Comparison of ENCODE assay signal across 17 cellular contexts in genomic region chr7:3915337-3915865, GRCh38.
DNase-seq lines count a peak whose midpoint lies in the region; ATAC-seq and FAIRE-seq lines count a peak whose summit lies in the region.
"Had no signal": no experiment of that assay in that cellular context is flagged by ENCODE, and none has a peak within 500 bp of the region (broad histone marks: within the 10 kb centered on the region; RNA-seq: fewer than 3 reads in every experiment).

No MANE protein-coding gene starts in this region.

- H3K9me3 Mint-ChIP-seq in activated naive CD4-positive, alpha-beta T cell treated with anti-CD3 and anti-CD28 coated beads for 36 hours, result no peaks in the 10 kb centered on the region
- no peaks in the 10 kb centered on the region for H3K9me3 Mint-ChIP-seq in memory B cell

- H3K27me3 Mint-ChIP-seq in activated naive CD4-positive, alpha-beta T cell treated with anti-CD3 and anti-CD28 coated beads for 36 hours (ENCODE audit: low read depth), result no peaks in the 10 kb centered on the region
- H3K27me3 Mint-ChIP-seq in memory B cell, result peaks cover 22% of the 10 kb centered on the region

- CTCF ChIA-PET in activated naive CD4-positive, alpha-beta T cell treated with anti-CD3 and anti-CD28 coated beads for 36 hours (lab: Charles Lee), result no interaction called here

- no peaks in the 10 kb centered on the region for H3K9me3 ChIP-seq in SK-N-MC (ENCODE audit: low read depth, low read length)

- peak; percentile 51 for ATAC-seq in memory B cell (ENCODE audit: low read depth)
- ATAC-seq in HG03469 (IDR thresholded peaks at IDR 0.05; ENCODE audit: unreplicated experiment), result no peak
- ATAC-seq in HG03095 (IDR thresholded peaks at IDR 0.05; ENCODE audit: unreplicated experiment), result no peak
- ATAC-seq in HG03571 (IDR thresholded peaks at IDR 0.05; ENCODE audit: unreplicated experiment), result no peak
- ATAC-seq: HCT116 had no signal

- FAIRE-seq in urothelium cell line (lab: Jason Lieb, UNC), result peak; percentile 79
- FAIRE-seq: G401.6, GM12892 had no signal

- peak; percentile 22 for DNase-seq in activated naive CD4-positive, alpha-beta T cell treated with anti-CD3 and anti-CD28 coated beads for 36 hours
- no peak for DNase-seq in activated naive CD4-positive, alpha-beta T cell treated with anti-CD3 and anti-CD28 coated beads, Interleukin-2, amount 50 U/mL, for 16 hours
- DNase-seq in SK-N-MC (ENCODE audit: low read depth, low spot score) (no peak), memory B cell (ENCODE audit: low spot score in 2 of 2) (no peak), urothelium cell line (ENCODE audit: low spot score) (no peak)
- DNase-seq: DMS79 treated with DMSO at 0.1 percent for 48 hours; KG1; NCI-H1092 treated with DMSO at 0.1 percent for 48 hours; NCI-H1694 treated with DMSO at 0.1 percent for 48 hours; NK-92 treated with Interleukin-12 subunit alpha and Interleukin-12 subunit beta, amount 100 ng/mL, for 24 hours; OCI-M1 had no signal

- intact Hi-C loops in activated naive CD4-positive, alpha-beta T cell treated with anti-CD3 and anti-CD28 coated beads for 36 hours (cut with micrococcal nuclease), result no loop called here

- H3K9ac ChIP-seq in SK-N-MC (ENCODE audit: insufficient read length), result no peak overlapping the region

- H3K36me3 Mint-ChIP-seq in activated naive CD4-positive, alpha-beta T cell treated with anti-CD3 and anti-CD28 coated beads for 36 hours (ENCODE audit: low read depth), result no peaks in the 10 kb centered on the region
- no peaks in the 10 kb centered on the region for H3K36me3 Mint-ChIP-seq in memory B cell

- peaks cover 13% of the 10 kb centered on the region for H3K36me3 ChIP-seq in SK-N-MC (ENCODE audit: insufficient read depth, low read length)

- H3K4me3 Mint-ChIP-seq in activated naive CD4-positive, alpha-beta T cell treated with anti-CD3 and anti-CD28 coated beads for 36 hours, result no peak overlapping the region
- no peak overlapping the region for H3K4me3 Mint-ChIP-seq in memory B cell

- peaks cover 6% of the 10 kb centered on the region for H3K4me1 Mint-ChIP-seq in activated naive CD4-positive, alpha-beta T cell treated with anti-CD3 and anti-CD28 coated beads for 36 hours (ENCODE audit: low read depth)
- peaks cover 6% of the 10 kb centered on the region for H3K4me1 Mint-ChIP-seq in memory B cell

- no peak overlapping the region for H3K4me3 ChIP-seq in SK-N-MC

- H3K27ac ChIP-seq in SK-N-MC, result peak overlapping the region; percentile 91; the same call in 1 of the 2 replicates

- H3K27ac Mint-ChIP-seq in activated naive CD4-positive, alpha-beta T cell treated with anti-CD3 and anti-CD28 coated beads for 36 hours, result no peak overlapping the region
- H3K27ac Mint-ChIP-seq in memory B cell, result no peak overlapping the region
